In the genomic region with DNA sequence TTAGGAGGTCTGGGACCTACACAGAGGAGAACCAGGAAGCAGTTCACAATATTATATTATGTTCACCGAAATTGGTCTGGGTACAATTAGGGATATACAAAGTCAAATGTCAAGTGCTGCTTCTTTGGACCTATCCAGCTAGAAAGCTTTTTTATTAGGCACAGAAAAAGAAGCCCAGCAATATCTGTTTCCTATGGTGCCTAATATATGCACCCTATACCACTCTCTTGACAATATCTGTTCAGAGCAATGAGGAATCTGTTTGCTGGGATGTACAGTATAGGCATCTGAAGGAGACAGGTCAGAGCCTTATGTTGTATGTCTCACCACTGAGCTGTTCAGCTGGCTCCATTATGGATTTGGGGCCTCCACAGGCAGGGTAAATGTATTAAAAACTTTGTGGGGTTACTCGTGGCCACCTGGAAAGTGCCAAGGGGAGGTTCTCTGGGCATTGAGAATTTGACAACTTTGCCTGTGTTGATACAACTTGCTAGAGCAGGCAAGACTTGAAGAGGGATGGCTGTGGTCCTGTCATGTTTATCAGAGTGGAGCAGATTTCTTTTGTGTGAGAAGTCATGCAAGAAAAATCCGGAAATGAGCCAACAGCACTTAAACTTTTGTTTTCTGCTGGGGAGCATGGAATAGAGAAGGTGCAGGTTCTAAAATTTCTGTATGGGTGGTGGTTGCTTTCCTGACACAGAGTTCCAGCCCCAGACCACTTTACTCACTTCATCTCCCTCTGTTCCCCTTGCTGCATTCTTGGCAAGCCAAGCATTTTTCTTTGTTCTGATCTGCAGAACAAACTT, we compare ENCODE assay signal across 9 cellular contexts. TPM values are rescaled to one million over a fixed set of nuclear protein-coding genes. Genes with fewer than 3 reads are reported as not detected.
DNase-seq lines count a peak whose midpoint lies in the region; ATAC-seq and TF ChIP-seq lines count a peak whose summit lies in the region.
"Had no signal": no experiment of that assay in that cellular context is flagged by ENCODE, and none has a peak within 500 bp of the region (broad histone marks: within the 10 kb centered on the region; RNA-seq: fewer than 3 reads in every experiment).

No MANE protein-coding gene starts in this region.

- WGBS in mammary epithelial cell (ENCODE audit: low coverage, missing lambda C conversion rate), result 38% methylated on average over 3 of the region's 3 CpGs

- no TSS peak for BruUV-seq in mammary epithelial cell (replicated peaks; lab: Mats Ljungman, UMichigan)

- CTCF ChIA-PET in mammary epithelial cell (lab: Charles Lee; ENCODE audit: low non-redundant PET), result no interaction called here

- no peak overlapping the region for H2AFZ ChIP-seq in mammary epithelial cell (ENCODE audit: low read depth, low read length)

- H3K4me1 ChIP-seq in mammary epithelial cell (ENCODE audit: insufficient read depth, low read length), result peaks cover 25% of the 10 kb centered on the region

- H3K36me3 Mint-ChIP-seq in natural killer cell, result no peaks in the 10 kb centered on the region

- peak; percentile 40 to 52 (median 42) for ATAC-seq in natural killer cell

- H3K9me3 ChIP-seq in mammary epithelial cell (replicated peaks; ENCODE audit: insufficient read depth, low read length), result no peaks in the 10 kb centered on the region

- dilution Hi-C loops in mammary epithelial cell (cut with HindIII; ENCODE audit: low sequenced_read_pairs), result no loop called here

- H3K27me3 ChIP-seq in mammary epithelial cell (ENCODE audit: insufficient read depth, low read length), result no peaks in the 10 kb centered on the region

- no peaks in the 10 kb centered on the region for H3K36me3 ChIP-seq in mammary epithelial cell (ENCODE audit: insufficient read depth, low read length)

- DNase-seq in ELF-1 (ENCODE audit: low read depth, low spot score) (peak; percentile 23), KBM-7 (peak; percentile 82), mammary epithelial cell (peak; percentile 66), natural killer cell (no peak), NCI-H1048 (lab: John Stamatoyannopoulos, UW) (no peak), iPS-NIHi11 (ENCODE audit: low spot score) (no peak), middle frontal gyrus (ENCODE audit: extremely low spot score, low spot score) (no peak), NCI-H446 treated with DMSO at 0.1 percent for 48 hours (lab: John Stamatoyannopoulos, UW) (no peak)

- intact Hi-C loops in mammary epithelial cell (cut with micrococcal nuclease), result no loop called here
- intact Hi-C loops in natural killer cell (cut with micrococcal nuclease), result loop anchor here (1.0 to 5.0 kb wide), 2 partner anchors 10 to 57 kb away; a partner anchor contains a TSS

- H4K20me1 ChIP-seq in mammary epithelial cell (ENCODE audit: insufficient read depth, low read length), result no peaks in the 10 kb centered on the region

- peak overlapping the region; percentile 51 for H3K4me2 ChIP-seq in mammary epithelial cell (ENCODE audit: insufficient read depth, low read depth, low read length)

- peak overlapping the region; percentile 83 to 88 for H3K27ac Mint-ChIP-seq in natural killer cell

- in situ Hi-C loops in KBM-7 (cut with MboI; ENCODE audit: low pct_unique_long_range_greater_than_20kb, low sequenced_read_pairs) (no loop called here), mammary epithelial cell (cut with MboI; ENCODE audit: low sequenced_read_pairs in 2 of 2) (loop anchor here in 1 of 2 donors (25.0 kb wide), 1 partner anchor 97 kb away; no protein-coding TSS in a partner anchor)

- H3K4me3 ChIP-seq in mammary epithelial cell (replicated peaks in 1 of 3; ENCODE audit: insufficient read depth in 1 of 3, low read depth in 2 of 3, low read length in 3 of 3), result no peak overlapping the region

- TF ChIP-seq CTCF in mammary epithelial cell (conservative IDR thresholded peaks at IDR 0.05 in 1 of 2, IDR thresholded peaks at IDR 0.05 in 1 of 2; ENCODE audit: extremely low read depth in 1 of 2, insufficient read depth in 1 of 2, low read depth in 1 of 2, low read length in 2 of 2), result no peak
- TF ChIP-seq CTCF in natural killer cell (IDR thresholded peaks at IDR 0.05), result no peak

- H3K4me1 Mint-ChIP-seq in natural killer cell, result peaks cover 83 to 84% of the 10 kb centered on the region in 2 donors

- H3K27ac ChIP-seq in mammary epithelial cell (ENCODE audit: insufficient read depth, low read depth, low read length), result peak overlapping the region; percentile 14

- no peak overlapping the region for H3K9ac ChIP-seq in mammary epithelial cell (ENCODE audit: insufficient read depth, low read length)

- H3K9me3 Mint-ChIP-seq in natural killer cell, result no peaks in the 10 kb centered on the region

- no peaks in the 10 kb centered on the region for H3K27me3 Mint-ChIP-seq in natural killer cell (ENCODE audit: low read depth in 2 of 2)

- H3K79me2 ChIP-seq in mammary epithelial cell (ENCODE audit: insufficient read depth, low read length), result peaks cover 98% of the 10 kb centered on the region

- H3K4me3 Mint-ChIP-seq in natural killer cell, result peak overlapping the region; percentile 46

RNA-seq across cellular contexts. Expression of a gene that starts 10.1 kb away (rescaled TPM):
- total RNA-seq in mammary epithelial cell, result 10 to 100 TPM; 57.0 to 74.0 TPM
- 45.2 TPM for polyA plus RNA-seq in mammary epithelial cell
- 74.4 TPM for polyA minus RNA-seq in mammary epithelial cell
- 100 to 1,000 TPM; 171 to 187 (median 175) TPM for total RNA-seq in natural killer cell

RNA-seq across cellular contexts. Expression of a gene that starts 24.8 kb away (rescaled TPM):
- 10 to 100 TPM; 11.5 to 61.4 TPM for total RNA-seq in mammary epithelial cell
- 92.3 TPM for polyA plus RNA-seq in mammary epithelial cell
- 107 TPM for polyA minus RNA-seq in mammary epithelial cell
- total RNA-seq in natural killer cell, result 100 to 1,000 TPM; 114 to 145 (median 137) TPM
- polyA plus RNA-seq: neural cell had no signal

RNA-seq across cellular contexts. Expression of a gene that starts 57.2 kb away (rescaled TPM):
- total RNA-seq in mammary epithelial cell (10 to 100 TPM; 20.3 to 36.4 TPM), natural killer cell (10 to 100 TPM in 1 of 3 donors, 1 to 10 TPM in 2; 9.5 to 17.5 (median 9.8) TPM)
- 45.2 TPM for polyA plus RNA-seq in mammary epithelial cell
- 74.2 TPM for polyA minus RNA-seq in mammary epithelial cell

Comparison
In these comparisons a context has a peak if more than half of its experiments do, and no peak if none do; other contexts are left out.
1. DNase-seq: peak in ELF-1 (single experiment), KBM-7 (single experiment) and mammary epithelial cell (single experiment); none in natural killer cell (single experiment), NCI-H1048 (single experiment), iPS-NIHi11 (single experiment), middle frontal gyrus (single experiment) and NCI-H446 treated with DMSO at 0.1 percent for 48 hours (single experiment).